In the genomic region with DNA sequence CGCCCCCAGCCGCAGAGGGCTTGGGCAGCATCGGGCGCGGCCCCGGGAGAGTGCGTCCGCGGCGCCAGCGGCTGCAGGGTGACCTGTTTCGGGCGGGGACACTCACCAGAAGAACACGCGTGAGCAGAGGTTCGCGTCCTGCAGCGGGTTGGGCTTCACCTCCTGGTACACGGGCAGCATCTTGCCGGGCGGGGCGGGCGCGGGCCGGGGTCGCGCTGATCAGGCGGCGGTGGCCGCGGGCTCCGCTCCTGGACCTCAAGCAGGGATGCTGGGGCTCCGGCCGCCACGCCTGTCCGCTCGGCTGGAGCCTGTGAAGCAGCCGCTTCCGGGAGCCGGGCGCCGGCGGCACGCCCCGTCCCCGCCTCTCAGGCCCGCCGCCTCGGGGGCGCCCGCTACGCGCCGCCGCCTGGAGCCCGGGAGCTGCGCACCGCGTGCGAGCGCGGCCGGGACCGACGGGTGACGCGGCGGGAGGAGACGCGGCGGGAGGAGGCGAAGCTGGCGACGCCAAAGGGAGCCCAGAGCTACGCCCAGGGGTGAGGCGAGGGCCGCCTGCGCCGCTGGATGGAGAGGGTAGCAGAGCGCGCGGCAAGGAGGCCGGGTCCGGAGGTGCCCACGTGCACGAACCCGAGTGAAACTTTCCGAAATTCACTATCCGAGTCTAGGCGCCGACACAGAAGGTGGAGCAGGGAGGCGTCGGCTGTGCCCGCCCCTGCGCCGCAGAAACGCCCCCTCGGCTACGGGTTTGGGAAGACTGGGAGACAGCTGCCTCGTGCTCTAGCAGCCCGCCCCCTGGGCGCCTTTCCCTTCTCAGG, we compare ENCODE assay signal across 8 cellular contexts. TPM values are rescaled to one million over a fixed set of nuclear protein-coding genes. Genes with fewer than 3 reads are reported as not detected.
DNase-seq lines count a peak whose midpoint lies in the region; ATAC-seq and TF ChIP-seq lines count a peak whose summit lies in the region.

A gene with protein sequence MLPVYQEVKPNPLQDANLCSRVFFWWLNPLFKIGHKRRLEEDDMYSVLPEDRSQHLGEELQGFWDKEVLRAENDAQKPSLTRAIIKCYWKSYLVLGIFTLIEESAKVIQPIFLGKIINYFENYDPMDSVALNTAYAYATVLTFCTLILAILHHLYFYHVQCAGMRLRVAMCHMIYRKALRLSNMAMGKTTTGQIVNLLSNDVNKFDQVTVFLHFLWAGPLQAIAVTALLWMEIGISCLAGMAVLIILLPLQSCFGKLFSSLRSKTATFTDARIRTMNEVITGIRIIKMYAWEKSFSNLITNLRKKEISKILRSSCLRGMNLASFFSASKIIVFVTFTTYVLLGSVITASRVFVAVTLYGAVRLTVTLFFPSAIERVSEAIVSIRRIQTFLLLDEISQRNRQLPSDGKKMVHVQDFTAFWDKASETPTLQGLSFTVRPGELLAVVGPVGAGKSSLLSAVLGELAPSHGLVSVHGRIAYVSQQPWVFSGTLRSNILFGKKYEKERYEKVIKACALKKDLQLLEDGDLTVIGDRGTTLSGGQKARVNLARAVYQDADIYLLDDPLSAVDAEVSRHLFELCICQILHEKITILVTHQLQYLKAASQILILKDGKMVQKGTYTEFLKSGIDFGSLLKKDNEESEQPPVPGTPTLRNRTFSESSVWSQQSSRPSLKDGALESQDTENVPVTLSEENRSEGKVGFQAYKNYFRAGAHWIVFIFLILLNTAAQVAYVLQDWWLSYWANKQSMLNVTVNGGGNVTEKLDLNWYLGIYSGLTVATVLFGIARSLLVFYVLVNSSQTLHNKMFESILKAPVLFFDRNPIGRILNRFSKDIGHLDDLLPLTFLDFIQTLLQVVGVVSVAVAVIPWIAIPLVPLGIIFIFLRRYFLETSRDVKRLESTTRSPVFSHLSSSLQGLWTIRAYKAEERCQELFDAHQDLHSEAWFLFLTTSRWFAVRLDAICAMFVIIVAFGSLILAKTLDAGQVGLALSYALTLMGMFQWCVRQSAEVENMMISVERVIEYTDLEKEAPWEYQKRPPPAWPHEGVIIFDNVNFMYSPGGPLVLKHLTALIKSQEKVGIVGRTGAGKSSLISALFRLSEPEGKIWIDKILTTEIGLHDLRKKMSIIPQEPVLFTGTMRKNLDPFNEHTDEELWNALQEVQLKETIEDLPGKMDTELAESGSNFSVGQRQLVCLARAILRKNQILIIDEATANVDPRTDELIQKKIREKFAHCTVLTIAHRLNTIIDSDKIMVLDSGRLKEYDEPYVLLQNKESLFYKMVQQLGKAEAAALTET (N-terminal part only) (minus strand): TSS at position 317 of the 812 bp plus-strand sequence. CDS start 137 bp downstream, at position 180.

- no peaks in the 10 kb centered on the region for H3K27me3 Mint-ChIP-seq in activated naive CD8-positive, alpha-beta T cell treated with anti-CD3 and anti-CD28 coated beads for 36 hours

- H3K4me3 ChIP-seq in heart left ventricle (peak within 1 kb of the TSS; percentile 61 to 97 (median 78)), uterus (peak within 1 kb of the TSS; percentile 41 to 57)

- intact Hi-C loops in heart left ventricle (cut with DNase I), result loop anchor here in 5 of 10 donors (2.0 to 5.0 kb wide), 4 partner anchors 76 to 109 kb away; no protein-coding TSS in a partner anchor
- intact Hi-C loops in posterior vena cava (cut with DNase I), result no loop called here
- intact Hi-C loops in uterus (cut with DNase I; ENCODE audit: low total_unique reads), result no loop called here

- H3K36me3 ChIP-seq in heart left ventricle (no peaks in the 10 kb centered on the region), uterus (no peaks in the 10 kb centered on the region)

- peak; percentile 86 for ATAC-seq in SK-N-SH treated with all-trans-retinoic acid at 6 μM for 48 hours
- peak; percentile 35 to 93 (median 79) for ATAC-seq in heart left ventricle

- H3K27me3 ChIP-seq in heart left ventricle (no peaks in the 10 kb centered on the region), uterus (no peaks in the 10 kb centered on the region)

- peak within 1 kb of the TSS; percentile 49 to 93 (median 77) for H3K27ac ChIP-seq in heart left ventricle
- H3K27ac ChIP-seq in uterus, result peak within 1 kb of the TSS; percentile 64 to 70

- H3K9me3 Mint-ChIP-seq in activated naive CD8-positive, alpha-beta T cell treated with anti-CD3 and anti-CD28 coated beads for 36 hours, result no peaks in the 10 kb centered on the region

- H3K4me1 ChIP-seq in heart left ventricle (peaks cover 0 to 34% (median 9%) of the 10 kb centered on the region in 12 donors), uterus (no peaks in the 10 kb centered on the region)

- no peak for TF ChIP-seq POLR2A in heart left ventricle (IDR thresholded peaks at IDR 0.05)
- TF ChIP-seq POLR2A in uterus (IDR thresholded peaks at IDR 0.05), result peak in 1 of 2 donors; percentile 25

- peak within 1 kb of the TSS; percentile 90 for H3K27ac Mint-ChIP-seq in activated naive CD8-positive, alpha-beta T cell treated with anti-CD3 and anti-CD28 coated beads for 36 hours

- TF ChIP-seq CTCF in heart left ventricle (IDR thresholded peaks at IDR 0.05) (peak in 2 of 12 donors; percentile 5 to 19), uterus (IDR thresholded peaks at IDR 0.05) (peak in 1 of 4 experiments; percentile 17)

- DNase-seq in GM04503 (ENCODE audit: low read depth) (peak; percentile 27), GOT3 (lab: John Stamatoyannopoulos, UW) (peak; percentile 36), Kasumi-1 (lab: John Stamatoyannopoulos, UW) (peak; percentile 76 to 84), heart left ventricle (peak; percentile 66 to 81 (median 73)), posterior vena cava (ENCODE audit: low spot score) (peak; percentile 89), uterus (peak; percentile 17 to 70)
- peak; percentile 80 for DNase-seq in activated naive CD8-positive, alpha-beta T cell treated with anti-CD3 and anti-CD28 coated beads for 36 hours

- WGBS in heart left ventricle, 4 donors, result 0% methylated on average over 4 to 102 of the region's 102 CpGs

- peaks cover 22% of the 10 kb centered on the region for H3K36me3 Mint-ChIP-seq in activated naive CD8-positive, alpha-beta T cell treated with anti-CD3 and anti-CD28 coated beads for 36 hours

- H3K4me3 Mint-ChIP-seq in activated naive CD8-positive, alpha-beta T cell treated with anti-CD3 and anti-CD28 coated beads for 36 hours, result peak within 1 kb of the TSS; percentile 90

- peaks cover 44% of the 10 kb centered on the region for H3K4me1 Mint-ChIP-seq in activated naive CD8-positive, alpha-beta T cell treated with anti-CD3 and anti-CD28 coated beads for 36 hours

- H3K9me3 ChIP-seq in heart left ventricle (no peaks in the 10 kb centered on the region), uterus (no peaks in the 10 kb centered on the region)

TF ChIP-seq in SK-N-SH treated with all-trans-retinoic acid at 6 μM for 48 hours, 23 proteins besides CTCF, POLR2A, EP300 and RAD21:
- TF ChIP-seq, protein P1, sequence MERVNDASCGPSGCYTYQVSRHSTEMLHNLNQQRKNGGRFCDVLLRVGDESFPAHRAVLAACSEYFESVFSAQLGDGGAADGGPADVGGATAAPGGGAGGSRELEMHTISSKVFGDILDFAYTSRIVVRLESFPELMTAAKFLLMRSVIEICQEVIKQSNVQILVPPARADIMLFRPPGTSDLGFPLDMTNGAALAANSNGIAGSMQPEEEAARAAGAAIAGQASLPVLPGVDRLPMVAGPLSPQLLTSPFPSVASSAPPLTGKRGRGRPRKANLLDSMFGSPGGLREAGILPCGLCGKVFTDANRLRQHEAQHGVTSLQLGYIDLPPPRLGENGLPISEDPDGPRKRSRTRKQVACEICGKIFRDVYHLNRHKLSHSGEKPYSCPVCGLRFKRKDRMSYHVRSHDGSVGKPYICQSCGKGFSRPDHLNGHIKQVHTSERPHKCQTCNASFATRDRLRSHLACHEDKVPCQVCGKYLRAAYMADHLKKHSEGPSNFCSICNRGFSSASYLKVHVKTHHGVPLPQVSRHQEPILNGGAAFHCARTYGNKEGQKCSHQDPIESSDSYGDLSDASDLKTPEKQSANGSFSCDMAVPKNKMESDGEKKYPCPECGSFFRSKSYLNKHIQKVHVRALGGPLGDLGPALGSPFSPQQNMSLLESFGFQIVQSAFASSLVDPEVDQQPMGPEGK (CRISPR knock-in tag; IDR thresholded peaks at IDR 0.05; ENCODE audit: borderline replicate concordance), result no peak
- TF ChIP-seq OSR1 (CRISPR knock-in tag; IDR thresholded peaks at IDR 0.05) (no peak), ZNF565 (CRISPR knock-in tag; conservative IDR thresholded peaks at IDR 0.05; ENCODE audit: low read depth) (no peak)

RNA-seq across cellular contexts. Expression of the gene that starts here (rescaled TPM):
- 10 to 100 TPM; 11.4 to 11.6 TPM for total RNA-seq in activated naive CD8-positive, alpha-beta T cell treated with anti-CD3 and anti-CD28 coated beads for 36 hours
- total RNA-seq in heart left ventricle, result 1 to 10 TPM; 2.5 to 9.0 (median 5.5) TPM
- 1 to 10 TPM in 1 of 2 donors, under 1 TPM in 1; 0.69 to 2.3 TPM for polyA plus RNA-seq in heart left ventricle
- total RNA-seq in posterior vena cava, result 10 to 100 TPM; 10.5 to 16.2 TPM
- total RNA-seq in uterus, result 10 to 100 TPM; 13.8 to 37.7 (median 25.3) TPM

Comparison
In these comparisons a context has a peak if more than half of its experiments do, and no peak if none do; other contexts are left out.
1. Peak in every context shown above with its lines: DNase-seq, ATAC-seq, H3K4me3 ChIP-seq and H3K27ac ChIP-seq.
2. DNase-seq: peak in every context shown above with its lines; median percentile 89 in posterior vena cava; 80 in Kasumi-1; 80 in activated naive CD8-positive, alpha-beta T cell treated with anti-CD3 and anti-CD28 coated beads for 36 hours; 73 in heart left ventricle; 44 in uterus; 36 in GOT3; 27 in GM04503.